ENCODE assay signal across 1 cellular context in genomic region chr12:109288571-109288970, GRCh38.
TF ChIP-seq lines count a peak whose summit lies in the region.

No MANE protein-coding gene starts in this region.

TF ChIP-seq in HepG2, 621 proteins besides CTCF, POLR2A, EP300 and RAD21:
- peak; percentile 24 for TF ChIP-seq ZFP36 (IDR thresholded peaks at IDR 0.05; ENCODE audit: borderline replicate concordance, low read depth, low read length, partially characterized antibody)
- TF ChIP-seq ZMYM3 (CRISPR knock-in tag; IDR thresholded peaks at IDR 0.05): 0 out of 2 replicates have a peak, but pooled peaks have one; percentile 16
- TF ChIP-seq ZNF17 (CRISPR knock-in tag; IDR thresholded peaks at IDR 0.05): no peak
- TF ChIP-seq ZNF350 (CRISPR knock-in tag; IDR thresholded peaks at IDR 0.05; ENCODE audit: borderline replicate concordance, low read depth): no peak
TF ChIP-seq in HepG2: peak in this region for 2.
